10 cellular contexts compared by ENCODE assay signal in genomic region chr22:21942407-21942895, GRCh38. TPM values are rescaled to one million over a fixed set of nuclear protein-coding genes. Genes with fewer than 3 reads are reported as not detected.
DNase-seq lines count a peak whose midpoint lies in the region; ATAC-seq and TF ChIP-seq lines count a peak whose summit lies in the region.
"Had no signal": no experiment of that assay in that cellular context is flagged by ENCODE, and none has a peak within 500 bp of the region (broad histone marks: within the 10 kb centered on the region; RNA-seq: fewer than 3 reads in every experiment).

No MANE protein-coding gene starts in this region.

- H3K4me3 Mint-ChIP-seq in Calu3 (ENCODE audit: low read depth, unreplicated experiment) = no peak overlapping the region
- H3K4me3 Mint-ChIP-seq: IgD-negative memory B cell, memory B cell had no signal

- intact Hi-C loops in Calu3 (cut with micrococcal nuclease; ENCODE audit: unreplicated experiment) = no loop called here
- intact Hi-C loops in PC-3 (cut with micrococcal nuclease) = no loop called here
- intact Hi-C loops in uterus (cut with DNase I; ENCODE audit: low total_unique reads) = no loop called here

- no peaks in the 10 kb centered on the region for H3K9me3 Mint-ChIP-seq in Calu3 (ENCODE audit: low read depth, unreplicated experiment)
- H3K9me3 Mint-ChIP-seq: IgD-negative memory B cell, memory B cell had no signal

- no peak overlapping the region for H3K4me3 ChIP-seq in PC-3 (ENCODE audit: low read length)
- H3K4me3 ChIP-seq in cardiac fibroblast (replicated peaks in 1 of 2; ENCODE audit: low read depth in 2 of 2, low read length in 2 of 2) = peak overlapping the region in 1 of 2 donors; percentile 14
- H3K4me3 ChIP-seq in uterus = no peak overlapping the region

- H3K36me3 Mint-ChIP-seq in Calu3 (ENCODE audit: insufficient read depth, unreplicated experiment) = peaks cover 28% of the 10 kb centered on the region
- H3K36me3 Mint-ChIP-seq: IgD-negative memory B cell had no signal

- no peak for TF ChIP-seq POLR2A in uterus (IDR thresholded peaks at IDR 0.05)

- peak overlapping the region; percentile 71 for H3K9ac ChIP-seq in PC-3 (ENCODE audit: low read length)

- H3K4me2 ChIP-seq in PC-3 (ENCODE audit: low read length) = peak overlapping the region; percentile 58

- BruUV-seq in Calu3 (replicated peaks; lab: Mats Ljungman, UMichigan) (no TSS peak), PC-3 (replicated peaks; lab: Mats Ljungman, UMichigan) (no TSS peak)

- H3F3A ChIP-seq in PC-3 (ENCODE audit: low read length, unreplicated experiment) = peaks cover 7% of the 10 kb centered on the region

- no peaks in the 10 kb centered on the region for H3K27me3 ChIP-seq in PC-3 (ENCODE audit: low read length)
- H3K27me3 ChIP-seq in uterus = no peaks in the 10 kb centered on the region

- H3K79me2 ChIP-seq in PC-3 (ENCODE audit: low read length) = peaks cover 10% of the 10 kb centered on the region; the same call in 1 of the 2 replicates

- DNase-seq in Calu3 (peak; percentile 37), PC-3 (peak; percentile 87), cardiac fibroblast (ENCODE audit: low read depth in 2 of 2) (peak; percentile 86 to 93), mesenteric fat pad (ENCODE audit: low spot score) (peak; percentile 94), uterus (peak; percentile 79 to 87), SHP77 (lab: John Stamatoyannopoulos, UW) (no peak)

- CTCF ChIA-PET in Calu3 (lab: Charles Lee) = interaction anchor here (0.7 kb wide), 1 partner anchor 33 kb away, joined by 6 read pairs; no protein-coding TSS in a partner anchor
- CTCF ChIA-PET in PC-3 (lab: Charles Lee) = interaction anchor here (0.7 kb wide), 1 partner anchor 40 kb away, joined by 9 read pairs; the partner anchor contains the start of gene TOP3B

- H3K27ac ChIP-seq in PC-3 (ENCODE audit: low read length) (peak overlapping the region; percentile 95), uterus (peak overlapping the region; percentile 93 to 97)

- H3K4me1 ChIP-seq in PC-3 (ENCODE audit: insufficient read depth, low read length) (peaks cover 27% of the 10 kb centered on the region), uterus (peaks cover 17 to 31% of the 10 kb centered on the region in 2 donors)

- no peaks in the 10 kb centered on the region for H3K9me3 ChIP-seq in PC-3 (ENCODE audit: low read length)
- H3K9me3 ChIP-seq in uterus = no peaks in the 10 kb centered on the region

- H3K4me1 Mint-ChIP-seq in Calu3 (ENCODE audit: low read depth, unreplicated experiment) = peaks cover 22% of the 10 kb centered on the region

- no peak overlapping the region for H3K27ac Mint-ChIP-seq in Calu3 (ENCODE audit: unreplicated experiment)
- H3K27ac Mint-ChIP-seq: memory B cell had no signal

- ATAC-seq in PC-3 (peak; percentile 82), HG03196 (IDR thresholded peaks at IDR 0.05; ENCODE audit: unreplicated experiment) (no peak), GM21737 (IDR thresholded peaks at IDR 0.05; ENCODE audit: unreplicated experiment) (no peak)

- H3K36me3 ChIP-seq in PC-3 (ENCODE audit: low read depth, low read length) (peaks cover 2% of the 10 kb centered on the region; the same call in 1 of the 2 replicates), uterus (no peaks in the 10 kb centered on the region)

- TF ChIP-seq CTCF in Calu3 (IDR thresholded peaks at IDR 0.05; ENCODE audit: unreplicated experiment) (no peak), PC-3 (conservative IDR thresholded peaks at IDR 0.05; ENCODE audit: low read depth, low read length) (no peak), cardiac fibroblast (IDR thresholded peaks at IDR 0.05; ENCODE audit: low read depth, low read length) (no peak), uterus (IDR thresholded peaks at IDR 0.05) (no peak)

- POLR2A ChIA-PET in PC-3 (lab: Charles Lee; ENCODE audit: unreplicated experiment) = interaction anchor here (0.5 to 0.6 kb wide), 2 partner anchors 18 to 288 kb away, joined by 3 to 4 read pairs; no protein-coding TSS in a partner anchor

- H3K27me3 Mint-ChIP-seq in Calu3 (ENCODE audit: unreplicated experiment) = no peaks in the 10 kb centered on the region
- H3K27me3 Mint-ChIP-seq: IgD-negative memory B cell, memory B cell had no signal

- no peaks in the 10 kb centered on the region for H4K20me1 ChIP-seq in PC-3 (ENCODE audit: low read length)

- H2AFZ ChIP-seq in PC-3 (ENCODE audit: low read length) = peak overlapping the region; percentile 72

- H3K9me2 ChIP-seq in PC-3 (replicated peaks; ENCODE audit: low read length) = no peaks in the 10 kb centered on the region

RNA-seq across cellular contexts. Expression of gene PPM1F, which starts 10.2 kb away (rescaled TPM):
- 19.0 and 19.8 TPM in 2 replicates for total RNA-seq in Calu3 (2022)
- total RNA-seq in PC-3 (2014; rRNA removed) = 40.4 and 46.2 TPM in 2 replicates
- total RNA-seq in mesenteric fat pad = 44.5 TPM
- 10 to 100 TPM; 16.2 to 67.3 (median 48.8) TPM for total RNA-seq in uterus

RNA-seq across cellular contexts. Expression of gene TOP3B, which starts 40.1 kb away (rescaled TPM):
- total RNA-seq in Calu3 (2022) = 45.1 and 48.0 TPM in 2 replicates
- total RNA-seq in PC-3 (2014; rRNA removed) = 42.4 and 44.5 TPM in 2 replicates
- total RNA-seq in mesenteric fat pad = 18.4 TPM
- total RNA-seq in uterus = 10 to 100 TPM in 3 of 4 donors, 1 to 10 TPM in 1; 6.2 to 36.4 (median 20.9) TPM

Comparison
In these comparisons a context has a peak if more than half of its experiments do, and no peak if none do; other contexts are left out.
1. DNase-seq: peak in Calu3 (single experiment), PC-3 (single experiment), cardiac fibroblast (2 of 2), mesenteric fat pad (single experiment) and uterus (2 of 2); none in SHP77 (0 of 2).